Comparison of ENCODE assay signal across 12 cellular contexts in the genomic region with DNA sequence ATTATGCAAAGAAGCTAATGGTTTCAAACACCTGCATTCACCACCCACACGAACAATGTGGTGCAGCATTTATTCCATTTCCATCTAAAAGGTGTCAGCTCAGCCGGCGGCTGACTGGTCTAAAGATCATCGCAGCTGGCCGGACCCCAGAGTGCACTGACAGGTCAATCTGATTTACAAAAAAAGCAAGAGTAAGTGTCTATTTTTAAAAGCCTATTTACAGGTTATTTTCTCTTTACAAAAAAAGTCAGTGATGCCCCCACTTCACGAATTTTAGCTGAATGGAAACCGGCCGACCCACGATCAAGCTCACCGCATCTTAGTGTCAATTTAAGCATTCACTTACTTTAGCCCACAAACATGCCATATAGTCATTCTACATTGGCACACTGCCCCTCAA. TPM values are rescaled to one million over a fixed set of nuclear protein-coding genes. Genes with fewer than 3 reads are reported as not detected.
A peak's percentile ranks its signal among the peaks of the same experiment; 100 is the strongest.
DNase-seq lines count a peak whose midpoint lies in the region; ATAC-seq and TF ChIP-seq lines count a peak whose summit lies in the region.
"Had no signal": no experiment of that assay in that cellular context is flagged by ENCODE, and none has a peak within 500 bp of the region (broad histone marks: within the 10 kb centered on the region; RNA-seq: fewer than 3 reads in every experiment).

No MANE protein-coding gene starts in this region.

- peaks cover 20 to 97% (median 62%) of the 10 kb centered on the region in 4 donors for H3K4me1 Mint-ChIP-seq in CD4-positive, CD25-positive, alpha-beta regulatory T cell
- peaks cover 46% of the 10 kb centered on the region for H3K4me1 Mint-ChIP-seq in activated T-helper 17 cell treated with anti-CD3 and anti-CD28 coated beads, Interleukin-2, amount 50 U/mL, for 72 hours
- H3K4me1 Mint-ChIP-seq in naive B cell (peaks cover 66 to 95% (median 91%) of the 10 kb centered on the region in 3 donors), endothelial cell (ENCODE audit: unreplicated experiment) (peaks cover 13% of the 10 kb centered on the region)

- no peak for TF ChIP-seq POLR2A in heart left ventricle (IDR thresholded peaks at IDR 0.05)

- peak overlapping the region in 1 of 4 donors; percentile 73 for H3K4me3 Mint-ChIP-seq in CD4-positive, CD25-positive, alpha-beta regulatory T cell
- H3K4me3 Mint-ChIP-seq in activated T-helper 17 cell treated with anti-CD3 and anti-CD28 coated beads, Interleukin-2, amount 50 U/mL, for 72 hours, result peak overlapping the region; percentile 70
- H3K4me3 Mint-ChIP-seq in naive B cell (peak overlapping the region in 3 of 8 donors; percentile 19 to 72 (median 26)), endothelial cell (ENCODE audit: unreplicated experiment) (no peak overlapping the region)

- no peak overlapping the region for H3K4me3 ChIP-seq in CD4-positive, CD25-positive, alpha-beta regulatory T cell (ENCODE audit: low read depth, low read length)
- no peak overlapping the region for H3K4me3 ChIP-seq in heart left ventricle
- H3K4me3 ChIP-seq: right lobe of liver had no signal

- WGBS in heart left ventricle, 4 donors, result 87 to 95% (median 93%) methylated on average over 10 of the region's 10 CpGs

- H3K27ac Mint-ChIP-seq in CD4-positive, CD25-positive, alpha-beta regulatory T cell, result peak overlapping the region; percentile 43 to 97 (median 92)
- peak overlapping the region; percentile 84 for H3K27ac Mint-ChIP-seq in activated T-helper 17 cell treated with anti-CD3 and anti-CD28 coated beads, Interleukin-2, amount 50 U/mL, for 72 hours
- H3K27ac Mint-ChIP-seq in naive B cell (peak overlapping the region in 4 of 6 donors; percentile 22 to 78 (median 50)), endothelial cell (ENCODE audit: unreplicated experiment) (no peak overlapping the region)

- H3K27ac ChIP-seq in CD4-positive, CD25-positive, alpha-beta regulatory T cell (ENCODE audit: insufficient read depth, low read length, poor library complexity, severe bottlenecking), result peak overlapping the region; percentile 62
- peak overlapping the region in 1 of 12 donors; percentile 55 for H3K27ac ChIP-seq in heart left ventricle
- H3K27ac ChIP-seq: right lobe of liver had no signal

- no peaks in the 10 kb centered on the region for H3K27me3 ChIP-seq in CD4-positive, CD25-positive, alpha-beta regulatory T cell (ENCODE audit: control insufficient read depth, insufficient read depth, low read length)
- no peaks in the 10 kb centered on the region for H3K27me3 ChIP-seq in heart left ventricle
- H3K27me3 ChIP-seq: right lobe of liver had no signal

- H3K4me1 ChIP-seq in CD4-positive, CD25-positive, alpha-beta regulatory T cell (ENCODE audit: control insufficient read depth, insufficient read depth, low read length, poor library complexity, severe bottlenecking), result peaks cover 95% of the 10 kb centered on the region
- H3K4me1 ChIP-seq in heart left ventricle, result peaks cover 0 to 75% (median 0%) of the 10 kb centered on the region in 12 donors
- H3K4me1 ChIP-seq: right lobe of liver had no signal

- no peaks in the 10 kb centered on the region for H3K9me3 ChIP-seq in CD4-positive, CD25-positive, alpha-beta regulatory T cell (ENCODE audit: control insufficient read depth in 2 of 2, low read length in 2 of 2)
- no peaks in the 10 kb centered on the region for H3K9me3 ChIP-seq in heart left ventricle
- H3K9me3 ChIP-seq: right lobe of liver had no signal

- intact Hi-C loops in heart left ventricle (cut with DNase I), result no loop called here

- H3K36me3 Mint-ChIP-seq in CD4-positive, CD25-positive, alpha-beta regulatory T cell, result peaks cover 17% of the 10 kb centered on the region
- peaks cover 66% of the 10 kb centered on the region for H3K36me3 Mint-ChIP-seq in activated T-helper 17 cell treated with anti-CD3 and anti-CD28 coated beads, Interleukin-2, amount 50 U/mL, for 72 hours (ENCODE audit: low read depth)
- H3K36me3 Mint-ChIP-seq in naive B cell (no peaks in the 10 kb centered on the region), endothelial cell (ENCODE audit: low read depth, unreplicated experiment) (no peaks in the 10 kb centered on the region)

- no peaks in the 10 kb centered on the region for H3K9me3 Mint-ChIP-seq in CD4-positive, CD25-positive, alpha-beta regulatory T cell
- no peaks in the 10 kb centered on the region for H3K9me3 Mint-ChIP-seq in activated T-helper 17 cell treated with anti-CD3 and anti-CD28 coated beads, Interleukin-2, amount 50 U/mL, for 72 hours
- H3K9me3 Mint-ChIP-seq in naive B cell (no peaks in the 10 kb centered on the region), endothelial cell (ENCODE audit: unreplicated experiment) (no peaks in the 10 kb centered on the region)

- no peak for DNase-seq in CD4-positive, CD25-positive, alpha-beta regulatory T cell
- DNase-seq in GM20000 (ENCODE audit: low spot score) (peak; percentile 70), naive B cell (no peak), heart left ventricle (no peak), HUDEP-2 (lab: John Stamatoyannopoulos, UW; ENCODE audit: unreplicated experiment in 76 of 76) (no peak), endothelial cell (ENCODE audit: low spot score) (no peak)
- DNase-seq: amygdala, foreskin melanocyte, NCI-H2171 had no signal

- no peak for ATAC-seq in CD4-positive, CD25-positive, alpha-beta regulatory T cell (ENCODE audit: low read depth in 2 of 2)
- ATAC-seq in activated T-helper 17 cell treated with anti-CD3 and anti-CD28 coated beads, Interleukin-2, amount 50 U/mL, for 72 hours (replicated peaks), result no peak
- ATAC-seq in naive B cell (ENCODE audit: low read depth in 2 of 2) (no peak), GM21529 (IDR thresholded peaks at IDR 0.05; ENCODE audit: unreplicated experiment) (no peak), heart left ventricle (no peak)
- ATAC-seq: right lobe of liver had no signal

- no peaks in the 10 kb centered on the region for H3K27me3 Mint-ChIP-seq in CD4-positive, CD25-positive, alpha-beta regulatory T cell
- H3K27me3 Mint-ChIP-seq in activated T-helper 17 cell treated with anti-CD3 and anti-CD28 coated beads, Interleukin-2, amount 50 U/mL, for 72 hours, result no peaks in the 10 kb centered on the region
- H3K27me3 Mint-ChIP-seq in naive B cell, result no peaks in the 10 kb centered on the region
- H3K27me3 Mint-ChIP-seq in endothelial cell (ENCODE audit: unreplicated experiment), result peaks cover 1% of the 10 kb centered on the region

- peaks cover 7% of the 10 kb centered on the region for H3K36me3 ChIP-seq in CD4-positive, CD25-positive, alpha-beta regulatory T cell (ENCODE audit: control insufficient read depth, insufficient read depth, low read length)
- H3K36me3 ChIP-seq in heart left ventricle, result no peaks in the 10 kb centered on the region
- H3K36me3 ChIP-seq: right lobe of liver had no signal

- TF ChIP-seq CTCF in GM20000 (IDR thresholded peaks at IDR 0.05; ENCODE audit: extremely low read depth, missing control alignments) (no peak), heart left ventricle (IDR thresholded peaks at IDR 0.05) (no peak), endothelial cell (IDR thresholded peaks at IDR 0.05; ENCODE audit: unreplicated experiment) (no peak)

RNA-seq across cellular contexts. Expression of a gene that starts 58.3 kb away (rescaled TPM):
- total RNA-seq in CD4-positive, CD25-positive, alpha-beta regulatory T cell, result 480 TPM
- polyA plus RNA-seq in CD4-positive, CD25-positive, alpha-beta regulatory T cell, result 100 to 1,000 TPM in 1 of 4 donors, 10 to 100 TPM in 3; 67.5 to 108 (median 90.2) TPM
- 100 to 1,000 TPM; 167 to 263 TPM for total RNA-seq in activated T-helper 17 cell treated with anti-CD3 and anti-CD28 coated beads, Interleukin-2, amount 50 U/mL, for 72 hours
- polyA plus RNA-seq in naive B cell (ENCODE audit: low read depth in 6 of 6) (10 to 100 TPM; 13.4 to 38.2 (median 21.5) TPM), heart left ventricle (1 to 10 TPM; 4.0 to 8.1 TPM)
- total RNA-seq in heart left ventricle (10 to 100 TPM; 12.8 to 59.8 (median 20.3) TPM), endothelial cell (ENCODE audit: unreplicated experiment) (14.8 TPM)
